In the genomic region with DNA sequence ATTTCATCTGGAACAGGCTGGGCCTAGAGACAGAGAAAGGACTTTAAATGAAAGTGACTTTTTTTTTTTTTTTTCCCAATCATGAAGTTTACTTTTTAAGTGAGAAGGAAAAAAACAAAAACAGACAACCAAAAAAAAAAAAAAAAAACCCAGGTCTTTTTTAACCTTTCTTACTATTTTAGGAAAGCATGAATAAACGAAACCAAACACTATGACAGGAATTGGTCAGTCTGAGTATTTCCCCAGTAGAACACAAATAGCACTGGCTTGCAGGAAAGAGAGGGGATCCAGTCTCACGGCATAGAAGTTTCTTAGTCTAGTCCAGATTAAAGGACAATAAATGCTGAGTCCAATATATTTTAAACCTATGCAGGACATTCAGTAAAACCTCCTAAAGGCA, we compare ENCODE assay signal across 15 cellular contexts.
DNase-seq lines count a peak whose midpoint lies in the region; ATAC-seq, FAIRE-seq and TF ChIP-seq lines count a peak whose summit lies in the region.
"Had no signal": no experiment of that assay in that cellular context is flagged by ENCODE, and none has a peak within 500 bp of the region (broad histone marks: within the 10 kb centered on the region; RNA-seq: fewer than 3 reads in every experiment).

No MANE protein-coding gene starts in this region.

- no peaks in the 10 kb centered on the region for H3K9me3 Mint-ChIP-seq in Calu3 (ENCODE audit: low read depth, unreplicated experiment)
- H3K9me3 Mint-ChIP-seq: HFFc6, IgD-negative memory B cell had no signal

- ATAC-seq in GM19043 (IDR thresholded peaks at IDR 0.05; ENCODE audit: low read depth, unreplicated experiment): peak; percentile 76
- ATAC-seq in HG03342 (IDR thresholded peaks at IDR 0.05; ENCODE audit: unreplicated experiment): peak; percentile 72
- ATAC-seq in mucosa of descending colon: no peak
- no peak for ATAC-seq in GM19455 (IDR thresholded peaks at IDR 0.05; ENCODE audit: unreplicated experiment)

- H3K4me1 ChIP-seq in mucosa of descending colon (ENCODE audit: low read depth): no peaks in the 10 kb centered on the region
- H3K4me1 ChIP-seq: suprapubic skin had no signal

- no peak for DNase-seq in H54 (ENCODE audit: insufficient read length, low spot score)
- no peak for DNase-seq in activated CD8-positive, alpha-beta memory T cell treated with anti-CD3 and anti-CD28 coated beads, Interleukin-2, amount 50 U/mL, for 4 hours
- no peak for DNase-seq in Calu3
- DNase-seq in mucosa of descending colon: no peak
- DNase-seq: 8988T; HFFc6; NCI-H1694; NK-92 treated with Interleukin-12 subunit alpha and Interleukin-12 subunit beta, amount 100 ng/mL, for 24 hours had no signal

- no peak for TF ChIP-seq CTCF in Calu3 (IDR thresholded peaks at IDR 0.05; ENCODE audit: unreplicated experiment)
- TF ChIP-seq CTCF in mucosa of descending colon (IDR thresholded peaks at IDR 0.05): no peak

- H3K4me3 Mint-ChIP-seq in Calu3 (ENCODE audit: low read depth, unreplicated experiment): no peak overlapping the region
- H3K4me3 Mint-ChIP-seq: HFFc6, IgD-negative memory B cell had no signal

- H3K27me3 Mint-ChIP-seq in Calu3 (ENCODE audit: unreplicated experiment): no peaks in the 10 kb centered on the region
- H3K27me3 Mint-ChIP-seq: IgD-negative memory B cell had no signal

- H3K9me3 ChIP-seq in mucosa of descending colon: no peaks in the 10 kb centered on the region
- H3K9me3 ChIP-seq: neutrophil, suprapubic skin had no signal

- H3K4me1 Mint-ChIP-seq in Calu3 (ENCODE audit: low read depth, unreplicated experiment): peaks cover 9% of the 10 kb centered on the region
- H3K4me1 Mint-ChIP-seq: IgD-negative memory B cell had no signal

- H3K36me3 Mint-ChIP-seq in Calu3 (ENCODE audit: insufficient read depth, unreplicated experiment): no peaks in the 10 kb centered on the region

- H3K27ac Mint-ChIP-seq in Calu3 (ENCODE audit: unreplicated experiment): no peak overlapping the region
- H3K27ac Mint-ChIP-seq: HFFc6, IgD-negative memory B cell had no signal

- no peaks in the 10 kb centered on the region for H3K36me3 ChIP-seq in mucosa of descending colon (ENCODE audit: low read depth)
- H3K36me3 ChIP-seq: neutrophil had no signal

- TF ChIP-seq POLR2A in H54 (IDR thresholded peaks at IDR 0.05; ENCODE audit: low read depth, low read length): no peak

- no TSS peak for BruUV-seq in Calu3 (replicated peaks; lab: Mats Ljungman, UMichigan)

- H3K4me3 ChIP-seq in GM08714 (ENCODE audit: low read length) (peak overlapping the region; percentile 46; the same call in 1 of the 2 replicates), mucosa of descending colon (no peak overlapping the region)
- H3K4me3 ChIP-seq: suprapubic skin had no signal

- intact Hi-C loops in Calu3 (cut with micrococcal nuclease; ENCODE audit: unreplicated experiment) (no loop called here), mucosa of descending colon (cut with DNase I, micrococcal nuclease) (no loop called here)

- CTCF ChIA-PET in Calu3 (lab: Charles Lee): no interaction called here

- FAIRE-seq in H54 (lab: Jason Lieb, UNC): peak; percentile 43

Comparison
In these comparisons a context has a peak if more than half of its experiments do, and no peak if none do; other contexts are left out.
1. ATAC-seq: peak in GM19043 (single experiment) and HG03342 (single experiment); none in mucosa of descending colon (single experiment) and GM19455 (single experiment).